17 cellular contexts compared by ENCODE assay signal in genomic region chr6:49519660-49520059, GRCh38.
DNase-seq lines count a peak whose midpoint lies in the region; ATAC-seq lines count a peak whose summit lies in the region.
"Had no signal": no experiment of that assay in that cellular context is flagged by ENCODE, and none has a peak within 500 bp of the region (broad histone marks: within the 10 kb centered on the region; RNA-seq: fewer than 3 reads in every experiment).

No MANE protein-coding gene starts in this region.

- peak; percentile 95 for ATAC-seq in GM18502 (IDR thresholded peaks at IDR 0.05; ENCODE audit: poor library complexity, unreplicated experiment)
- ATAC-seq in GM19455 (IDR thresholded peaks at IDR 0.05; ENCODE audit: unreplicated experiment): peak; percentile 88
- peak; percentile 82 for ATAC-seq in HG02763 (IDR thresholded peaks at IDR 0.05; ENCODE audit: unreplicated experiment)
- ATAC-seq in HG03354 (IDR thresholded peaks at IDR 0.05; ENCODE audit: poor library complexity, severe bottlenecking, unreplicated experiment): peak; percentile 91
- ATAC-seq: HepG2, psoas muscle had no signal

- DNase-seq in activated naive CD4-positive, alpha-beta T cell treated with Interleukin-2 at 50 U/mL for 16 hours: no peak
- DNase-seq in retina: no peak
- no peak for DNase-seq in stimulated activated CD4-positive, alpha-beta T cell treated with anti-CD3 and anti-CD28 coated beads, Interleukin-2, amount 100 ng/mL, for 24 hours
- no peak for DNase-seq in hepatic stellate cell (ENCODE audit: low spot score)
- DNase-seq: activated CD4-positive, alpha-beta memory T cell treated with anti-CD3 and anti-CD28 coated beads for 36 hours; Caco-2; endodermal cell; H7; NCI-H1105; NCI-H526; psoas muscle; T-helper 9 cell had no signal
